In the genomic region with DNA sequence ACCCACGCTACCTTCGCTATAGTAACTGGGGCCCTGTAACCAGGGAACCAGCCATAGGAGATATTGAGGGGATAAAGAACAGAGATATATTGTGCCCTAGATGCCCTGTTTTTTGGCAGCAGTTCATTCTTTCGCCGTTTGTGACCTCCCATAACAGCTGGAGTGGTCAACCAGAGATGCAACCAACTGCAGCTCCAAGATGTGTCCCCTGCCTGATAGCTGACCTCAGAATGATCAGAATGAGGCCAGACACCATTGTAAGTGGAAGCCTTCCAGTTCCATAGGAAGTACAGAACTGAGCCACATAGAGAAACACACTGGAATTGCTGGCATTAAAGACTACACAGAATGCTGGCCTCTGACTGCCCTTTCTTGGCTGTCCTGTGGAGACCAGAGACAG, we compare ENCODE assay signal across 25 cellular contexts. TPM values are rescaled to one million over a fixed set of nuclear protein-coding genes. Genes with fewer than 3 reads are reported as not detected.
"Had no signal": no experiment of that assay in that cellular context is flagged by ENCODE, and none has a peak within 500 bp of the region (broad histone marks: within the 10 kb centered on the region; RNA-seq: fewer than 3 reads in every experiment).

No MANE protein-coding gene starts in this region.

- H3K36me3 ChIP-seq: brain microvascular endothelial cell had no signal

- H3K27me3 ChIP-seq: brain microvascular endothelial cell had no signal

- H3K27ac ChIP-seq: brain microvascular endothelial cell, coronary artery, dorsolateral prefrontal cortex, VCaP had no signal

- ATAC-seq: activated naive CD4-positive, alpha-beta T cell treated with anti-CD3 and anti-CD28 coated beads, Interleukin-2, amount 50 U/mL, for 72 hours; activated T-cell treated with anti-CD3 and anti-CD28 coated beads, Interleukin-2, amount 50 U/mL, for 72 hours; esophagus mucosa; WTC11 had no signal

- H3K4me3 ChIP-seq: coronary artery, dorsolateral prefrontal cortex had no signal

- DNase-seq: activated CD4-positive, alpha-beta memory T cell treated with anti-CD3 and anti-CD28 coated beads, Interleukin-2, amount 10 ng/mL, durations not matched to agents 7 days and 5 days; activated CD4-positive, alpha-beta T cell treated with anti-CD3 and anti-CD28 coated beads for 1 hour; activated CD4-positive, alpha-beta T cell treated with anti-CD3 and anti-CD28 coated beads for 4 hours; activated CD4-positive, alpha-beta T cell treated with anti-CD3 and anti-CD28 coated beads, Interleukin-2, amount 10 ng/mL, durations not matched to agents 7 days and 5 days; activated CD4-positive, alpha-beta T cell treated with anti-CD3 and anti-CD28 coated beads, Interleukin-2, amount 50 U/mL, for 4 hours; activated CD8-positive, alpha-beta memory T cell treated with anti-CD3 and anti-CD28 coated beads, Interleukin-2, amount 50 U/mL, for 48 hours; activated gamma-delta T cell; activated naive CD4-positive, alpha-beta T cell; activated naive CD4-positive, alpha-beta T cell treated with anti-CD3 and anti-CD28 coated beads, Interleukin-2, amount 10 ng/mL, durations not matched to agents 7 days and 5 days; activated naive CD8-positive, alpha-beta T cell treated with anti-CD3 and anti-CD28 coated beads, Interleukin-2, amount 10 ng/mL, durations not matched to agents 7 days and 5 days; activated T-cell treated with anti-CD3 and anti-CD28 coated beads for 4 hours; activated T-cell treated with anti-CD3 and anti-CD28 coated beads, Interleukin-2, amount 50 U/mL, for 24 hours; activated T-cell treated with anti-CD3 and anti-CD28 coated beads, Interleukin-2, amount 50 U/mL, for 72 hours; brain microvascular endothelial cell; dorsolateral prefrontal cortex; effector memory CD4-positive, alpha-beta T cell; endodermal cell; foreskin fibroblast; T-helper 2 cell had no signal

RNA-seq across cellular contexts. Expression of gene P4HA3, which starts 39.2 kb away (rescaled TPM):
- total RNA-seq: activated CD4-positive, alpha-beta memory T cell treated with anti-CD3 and anti-CD28 coated beads, Interleukin-2, amount 10 ng/mL, durations not matched to agents 7 days and 5 days; activated CD4-positive, alpha-beta T cell treated with anti-CD3 and anti-CD28 coated beads, Interleukin-2, amount 10 ng/mL, durations not matched to agents 7 days and 5 days; activated naive CD4-positive, alpha-beta T cell treated with anti-CD3 and anti-CD28 coated beads, Interleukin-2, amount 50 U/mL, for 72 hours; activated naive CD8-positive, alpha-beta T cell treated with anti-CD3 and anti-CD28 coated beads, Interleukin-2, amount 10 ng/mL, durations not matched to agents 7 days and 5 days; activated T-cell treated with anti-CD3 and anti-CD28 coated beads, Interleukin-2, amount 50 U/mL, for 72 hours; endodermal cell; T-helper 1 cell treated with Interleukin-12 subunit alpha and Interleukin-12 subunit beta and Interleukin-4 antibody, amounts not matched to agents 30 ng/mL and 1 ng/mL, for 36 hours had no signal
